In the genomic region with DNA sequence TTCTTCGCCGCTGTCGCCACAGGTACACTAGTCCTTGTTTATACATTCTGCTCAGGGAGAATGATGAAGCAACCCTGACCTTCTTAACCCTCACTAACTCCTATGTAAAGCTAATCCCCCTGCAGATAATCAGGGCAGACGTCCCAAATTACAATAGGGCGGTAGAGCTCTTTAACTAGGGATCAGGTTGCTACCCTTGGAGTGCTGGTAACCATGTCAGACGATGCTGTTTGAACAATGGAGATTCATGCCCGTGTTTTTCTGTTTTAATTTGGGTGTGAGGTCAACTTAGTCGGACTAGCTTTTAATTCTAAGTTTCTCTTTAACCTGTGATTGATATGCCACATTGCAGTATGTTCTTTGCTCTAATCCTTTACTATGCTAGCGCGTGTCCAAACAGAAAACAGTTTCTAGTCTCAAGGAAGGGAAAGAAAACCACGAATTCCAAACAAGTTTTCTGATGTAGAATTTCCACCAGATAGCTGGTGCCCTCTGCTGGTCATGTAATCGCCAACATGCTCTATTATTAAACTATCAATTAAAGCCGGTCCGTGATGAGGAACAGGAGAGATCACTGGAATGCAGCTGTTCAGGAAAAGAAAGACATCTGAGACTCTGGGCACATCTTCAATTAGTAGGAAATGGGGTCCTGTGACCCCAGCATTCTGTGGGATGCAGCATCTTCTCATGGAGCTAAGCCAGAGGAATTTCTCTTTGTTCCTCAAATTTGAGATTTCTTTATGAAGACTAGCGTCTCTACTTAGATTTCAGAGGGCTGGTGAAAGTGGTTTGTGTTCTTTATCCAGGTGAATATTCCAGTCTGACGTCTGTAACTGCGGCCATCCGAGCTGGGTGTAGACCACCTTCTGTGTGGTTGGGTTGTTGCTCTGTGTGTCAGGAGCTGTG, we compare ENCODE assay signal across 1 cellular context.
TF ChIP-seq lines count a peak whose summit lies in the region.

No MANE protein-coding gene starts in this region.

TF ChIP-seq in HepG2, 621 proteins besides CTCF, POLR2A, EP300 and RAD21 (continued from another document and continues in another):
- TF ChIP-seq ARID3A (IDR thresholded peaks at IDR 0.05; ENCODE audit: low read depth, low read length), result peak; percentile 73
- TF ChIP-seq ZNF772 (CRISPR knock-in tag; IDR thresholded peaks at IDR 0.05), result no peak
- TF ChIP-seq NFRKB (IDR thresholded peaks at IDR 0.05), result no peak
- no peak for TF ChIP-seq ZNF235 (CRISPR knock-in tag; IDR thresholded peaks at IDR 0.05; ENCODE audit: borderline replicate concordance)
- TF ChIP-seq PAXIP1 (CRISPR knock-in tag; conservative IDR thresholded peaks at IDR 0.05), result peak; percentile 37
- TF ChIP-seq ESRRA (CRISPR knock-in tag; IDR thresholded peaks at IDR 0.05; ENCODE audit: low read depth), result no peak
- TF ChIP-seq AHDC1 (CRISPR knock-in tag; IDR thresholded peaks at IDR 0.05; ENCODE audit: borderline replicate concordance), result no peak
- TF ChIP-seq RELA (CRISPR knock-in tag; IDR thresholded peaks at IDR 0.05), result no peak
- TF ChIP-seq KDM5B (CRISPR knock-in tag; IDR thresholded peaks at IDR 0.05; ENCODE audit: borderline replicate concordance), result no peak
- TF ChIP-seq ZFP36L1 (CRISPR knock-in tag; IDR thresholded peaks at IDR 0.05), result 0 out of 2 replicates have a peak, but pooled peaks have one; percentile 25
- TF ChIP-seq, protein P1, sequence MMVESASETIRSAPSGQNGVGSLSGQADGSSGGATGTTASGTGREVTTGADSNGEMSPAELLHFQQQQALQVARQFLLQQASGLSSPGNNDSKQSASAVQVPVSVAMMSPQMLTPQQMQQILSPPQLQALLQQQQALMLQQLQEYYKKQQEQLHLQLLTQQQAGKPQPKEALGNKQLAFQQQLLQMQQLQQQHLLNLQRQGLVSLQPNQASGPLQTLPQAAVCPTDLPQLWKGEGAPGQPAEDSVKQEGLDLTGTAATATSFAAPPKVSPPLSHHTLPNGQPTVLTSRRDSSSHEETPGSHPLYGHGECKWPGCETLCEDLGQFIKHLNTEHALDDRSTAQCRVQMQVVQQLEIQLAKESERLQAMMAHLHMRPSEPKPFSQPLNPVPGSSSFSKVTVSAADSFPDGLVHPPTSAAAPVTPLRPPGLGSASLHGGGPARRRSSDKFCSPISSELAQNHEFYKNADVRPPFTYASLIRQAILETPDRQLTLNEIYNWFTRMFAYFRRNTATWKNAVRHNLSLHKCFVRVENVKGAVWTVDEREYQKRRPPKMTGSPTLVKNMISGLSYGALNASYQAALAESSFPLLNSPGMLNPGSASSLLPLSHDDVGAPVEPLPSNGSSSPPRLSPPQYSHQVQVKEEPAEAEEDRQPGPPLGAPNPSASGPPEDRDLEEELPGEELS (CRISPR knock-in tag; IDR thresholded peaks at IDR 0.05), result peak; percentile 26; the same call in 1 of the 2 replicates
- no peak; the same call in 1 of the 2 replicates for TF ChIP-seq RXRB (CRISPR knock-in tag; IDR thresholded peaks at IDR 0.05; ENCODE audit: borderline replicate concordance)
- no peak for TF ChIP-seq HMG20A (CRISPR knock-in tag; IDR thresholded peaks at IDR 0.05; ENCODE audit: borderline replicate concordance)
- TF ChIP-seq HNRNPUL1 (IDR thresholded peaks at IDR 0.05; ENCODE audit: low read depth, low read length), result no peak
- no peak; the same call in 1 of the 2 replicates for TF ChIP-seq HNF4A (CRISPR knock-in tag; IDR thresholded peaks at IDR 0.05)
- TF ChIP-seq ATF1 (CRISPR knock-in tag; IDR thresholded peaks at IDR 0.05), result no peak
- no peak for TF ChIP-seq ZNF530 (CRISPR knock-in tag; IDR thresholded peaks at IDR 0.05; ENCODE audit: low read depth)
- TF ChIP-seq HDAC1 (CRISPR knock-in tag; IDR thresholded peaks at IDR 0.05), result no peak
- no peak for TF ChIP-seq NR1H2 (CRISPR knock-in tag; IDR thresholded peaks at IDR 0.05; ENCODE audit: borderline replicate concordance, low read depth)
- no peak for TF ChIP-seq NFE2 (CRISPR knock-in tag; IDR thresholded peaks at IDR 0.05)
- peak; percentile 71; the same call in 1 of the 2 replicates for TF ChIP-seq CEBPB (IDR thresholded peaks at IDR 0.05; ENCODE audit: borderline replicate concordance, low read depth, low read length)
- no peak for TF ChIP-seq RFXAP (CRISPR knock-in tag; IDR thresholded peaks at IDR 0.05; ENCODE audit: borderline replicate concordance)
- TF ChIP-seq SMC3 (IDR thresholded peaks at IDR 0.05; ENCODE audit: low read length), result peak; percentile 94
- TF ChIP-seq, protein P2, sequence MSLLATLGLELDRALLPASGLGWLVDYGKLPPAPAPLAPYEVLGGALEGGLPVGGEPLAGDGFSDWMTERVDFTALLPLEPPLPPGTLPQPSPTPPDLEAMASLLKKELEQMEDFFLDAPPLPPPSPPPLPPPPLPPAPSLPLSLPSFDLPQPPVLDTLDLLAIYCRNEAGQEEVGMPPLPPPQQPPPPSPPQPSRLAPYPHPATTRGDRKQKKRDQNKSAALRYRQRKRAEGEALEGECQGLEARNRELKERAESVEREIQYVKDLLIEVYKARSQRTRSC (CRISPR knock-in tag; IDR thresholded peaks at IDR 0.05; ENCODE audit: low read depth), result no peak
- no peak for TF ChIP-seq FOXP1 (IDR thresholded peaks at IDR 0.05)
- TF ChIP-seq FOXP1 (CRISPR knock-in tag; IDR thresholded peaks at IDR 0.05), result peak; percentile 47; the same call in 1 of the 2 replicates
- no peak for TF ChIP-seq EZH2 (conservative IDR thresholded peaks at IDR 0.05; ENCODE audit: low read depth, low read length)
- TF ChIP-seq, protein P3, sequence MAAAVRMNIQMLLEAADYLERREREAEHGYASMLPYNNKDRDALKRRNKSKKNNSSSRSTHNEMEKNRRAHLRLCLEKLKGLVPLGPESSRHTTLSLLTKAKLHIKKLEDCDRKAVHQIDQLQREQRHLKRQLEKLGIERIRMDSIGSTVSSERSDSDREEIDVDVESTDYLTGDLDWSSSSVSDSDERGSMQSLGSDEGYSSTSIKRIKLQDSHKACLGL (CRISPR knock-in tag; IDR thresholded peaks at IDR 0.05), result no peak
- no peak for TF ChIP-seq ZNF83 (CRISPR knock-in tag; IDR thresholded peaks at IDR 0.05; ENCODE audit: borderline replicate concordance)
- TF ChIP-seq ZNF816 (CRISPR knock-in tag; IDR thresholded peaks at IDR 0.05; ENCODE audit: borderline replicate concordance), result no peak
- TF ChIP-seq ZNF790 (CRISPR knock-in tag; IDR thresholded peaks at IDR 0.05; ENCODE audit: borderline replicate concordance), result no peak
- no peak for TF ChIP-seq HOXD1 (CRISPR knock-in tag; IDR thresholded peaks at IDR 0.05)
- peak; percentile 44; the same call in 1 of the 2 replicates for TF ChIP-seq ZNF670 (CRISPR knock-in tag; IDR thresholded peaks at IDR 0.05; ENCODE audit: borderline replicate concordance)
- TF ChIP-seq ZBED4 (CRISPR knock-in tag; IDR thresholded peaks at IDR 0.05; ENCODE audit: borderline replicate concordance), result no peak
- TF ChIP-seq ZNF597 (CRISPR knock-in tag; IDR thresholded peaks at IDR 0.05), result no peak
- peak; percentile 32 for TF ChIP-seq GATAD2A (CRISPR knock-in tag; IDR thresholded peaks at IDR 0.05)
